Comparison of ENCODE assay signal across 8 cellular contexts in the genomic region with DNA sequence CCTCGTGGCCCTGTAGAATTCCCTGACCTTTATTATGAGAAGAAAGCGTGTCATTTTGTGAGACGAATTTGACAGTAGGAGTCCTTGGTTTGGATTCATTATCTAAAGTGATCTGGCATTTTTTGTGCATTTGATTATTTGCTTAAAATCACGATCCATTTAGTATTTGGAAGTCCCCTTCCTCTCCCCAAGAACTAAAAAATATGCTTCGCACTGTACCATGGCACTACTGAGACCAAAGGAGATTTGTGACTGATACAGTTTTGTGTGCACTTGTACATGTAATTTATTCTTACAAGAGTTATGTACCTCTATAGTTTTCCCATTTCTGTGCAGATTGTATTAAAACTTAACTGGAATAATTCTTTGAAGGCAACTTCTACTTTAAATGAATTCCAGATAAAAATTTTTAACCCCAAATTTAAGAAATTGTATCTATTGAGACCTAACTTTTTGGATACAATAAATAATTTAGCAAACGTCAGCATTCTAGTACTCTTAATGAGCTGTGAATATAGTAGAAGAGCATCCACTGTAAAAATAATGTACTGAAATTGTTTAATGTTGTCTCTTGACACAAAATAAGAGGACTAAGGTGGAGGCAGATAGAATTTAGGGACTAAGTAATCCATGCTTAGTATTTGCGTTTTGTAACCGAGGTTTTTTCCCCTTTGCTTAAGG. TPM values are rescaled to one million over a fixed set of nuclear protein-coding genes. Genes with fewer than 3 reads are reported as not detected.
DNase-seq lines count a peak whose midpoint lies in the region; ATAC-seq, FAIRE-seq and TF ChIP-seq lines count a peak whose summit lies in the region.

No MANE protein-coding gene starts in this region.

- H3K4me1 Mint-ChIP-seq in activated CD4-positive, alpha-beta T cell treated with anti-CD3 and anti-CD28 coated beads for 36 hours: peaks cover 52% of the 10 kb centered on the region
- H3K4me1 Mint-ChIP-seq in activated T-helper 1 cell treated with anti-CD3 and anti-CD28 coated beads, Interleukin-12 subunit alpha, Interleukin-12 subunit beta, Interleukin-2, Interleukin-4 antibody, amounts not matched to agents 30 ng/mL and 10 ng/mL and 1 ng/mL, durations not matched to agents 14 hours and 24 hours and 36 hours (ENCODE audit: low read depth): peaks cover 62% of the 10 kb centered on the region

- H3K9me1 ChIP-seq in keratinocyte (ENCODE audit: control insufficient read depth, extremely low read depth, insufficient read depth, low read length): no peaks in the 10 kb centered on the region

- no peaks in the 10 kb centered on the region for H3K9me3 Mint-ChIP-seq in activated CD4-positive, alpha-beta T cell treated with anti-CD3 and anti-CD28 coated beads for 36 hours (ENCODE audit: low read depth)
- no peaks in the 10 kb centered on the region for H3K9me3 Mint-ChIP-seq in activated T-helper 1 cell treated with anti-CD3 and anti-CD28 coated beads, Interleukin-12 subunit alpha, Interleukin-12 subunit beta, Interleukin-2, Interleukin-4 antibody, amounts not matched to agents 30 ng/mL and 10 ng/mL and 1 ng/mL, durations not matched to agents 14 hours and 24 hours and 36 hours

- no peak overlapping the region for H2AFZ ChIP-seq in keratinocyte (ENCODE audit: control insufficient read depth, low read length)

- CTCF ChIA-PET in activated CD4-positive, alpha-beta T cell treated with anti-CD3 and anti-CD28 coated beads for 36 hours (lab: Charles Lee): interaction anchor here (1.4 to 3.4 kb wide), 2 partner anchors 11 to 21 kb away, joined by 4 to 14 read pairs; no protein-coding TSS in a partner anchor

- H3K27me3 ChIP-seq in keratinocyte (ENCODE audit: control insufficient read depth, extremely low read depth, insufficient read depth, low read length): no peaks in the 10 kb centered on the region
- no peaks in the 10 kb centered on the region for H3K27me3 ChIP-seq in testis

- H3K4me3 ChIP-seq in keratinocyte (ENCODE audit: control insufficient read depth in 2 of 3, extremely low read depth in 1 of 3, insufficient read depth in 2 of 3, low read depth in 1 of 3, low read length in 3 of 3): peak overlapping the region; percentile 70 to 90 (median 74)
- peak overlapping the region; percentile 95 to 97 for H3K4me3 ChIP-seq in testis

- peaks cover 7% of the 10 kb centered on the region for H3K36me3 Mint-ChIP-seq in activated CD4-positive, alpha-beta T cell treated with anti-CD3 and anti-CD28 coated beads for 36 hours (ENCODE audit: low read depth)
- peaks cover 12% of the 10 kb centered on the region for H3K36me3 Mint-ChIP-seq in activated T-helper 1 cell treated with anti-CD3 and anti-CD28 coated beads, Interleukin-12 subunit alpha, Interleukin-12 subunit beta, Interleukin-2, Interleukin-4 antibody, amounts not matched to agents 30 ng/mL and 10 ng/mL and 1 ng/mL, durations not matched to agents 14 hours and 24 hours and 36 hours (ENCODE audit: low read depth)

- H3K4me1 ChIP-seq in keratinocyte (ENCODE audit: control insufficient read depth, extremely low read depth, insufficient read depth, low read length) (peaks cover 25% of the 10 kb centered on the region), testis (no peaks in the 10 kb centered on the region)

- H3K9ac ChIP-seq in keratinocyte (ENCODE audit: control insufficient read depth, extremely low read depth, insufficient read depth, low read length): peak overlapping the region; percentile 76

- dilution Hi-C loops in keratinocyte (cut with MboI; ENCODE audit: extremely low pct_ligation_motif_present, low sequenced_read_pairs): no loop called here

- ATAC-seq in activated CD4-positive, alpha-beta T cell treated with anti-CD3 and anti-CD28 coated beads for 36 hours: no peak
- ATAC-seq in HG03108 (IDR thresholded peaks at IDR 0.05; ENCODE audit: unreplicated experiment): no peak

- POLR2A ChIA-PET in activated CD4-positive, alpha-beta T cell treated with anti-CD3 and anti-CD28 coated beads for 36 hours (lab: Charles Lee): no interaction called here

- H3K36me3 ChIP-seq in keratinocyte (ENCODE audit: control insufficient read depth in 2 of 2, extremely low read depth in 1 of 2, insufficient read depth in 2 of 2, low read length in 2 of 2) (no peaks in the 10 kb centered on the region), testis (ENCODE audit: low read depth, missing control alignments) (no peaks in the 10 kb centered on the region)

- H3K4me3 Mint-ChIP-seq in activated CD4-positive, alpha-beta T cell treated with anti-CD3 and anti-CD28 coated beads for 36 hours: peak overlapping the region; percentile 76
- H3K4me3 Mint-ChIP-seq in activated T-helper 1 cell treated with anti-CD3 and anti-CD28 coated beads, Interleukin-12 subunit alpha, Interleukin-12 subunit beta, Interleukin-2, Interleukin-4 antibody, amounts not matched to agents 30 ng/mL and 10 ng/mL and 1 ng/mL, durations not matched to agents 14 hours and 24 hours and 36 hours: peak overlapping the region; percentile 91

- peaks cover 63% of the 10 kb centered on the region for H3K79me2 ChIP-seq in keratinocyte (ENCODE audit: control insufficient read depth, insufficient read depth, low read length)

- intact Hi-C loops in activated CD4-positive, alpha-beta T cell treated with anti-CD3 and anti-CD28 coated beads for 36 hours (cut with DNase I, micrococcal nuclease): loop anchor here (1.0 to 10.0 kb wide), 6 partner anchors 12 to 1283 kb away; partner anchors contain the start of genes GPBP1 (in 1 of the 2) and PLPP1 (in 1 of the 2)
- intact Hi-C loops in activated T-helper 1 cell treated with anti-CD3 and anti-CD28 coated beads, Interleukin-12 subunit alpha, Interleukin-12 subunit beta, Interleukin-2, Interleukin-4 antibody, amounts not matched to agents 30 ng/mL and 10 ng/mL and 1 ng/mL, durations not matched to agents 14 hours and 24 hours and 36 hours (cut with micrococcal nuclease): loop anchor here (1.0 to 5.0 kb wide), 10 partner anchors 35 to 1280 kb away; partner anchors contain the start of genes IL6ST and MIER3
- intact Hi-C loops in testis (cut with DNase I; ENCODE audit: low total_unique reads): no loop called here

- H3K27me3 Mint-ChIP-seq in activated CD4-positive, alpha-beta T cell treated with anti-CD3 and anti-CD28 coated beads for 36 hours: no peaks in the 10 kb centered on the region
- no peaks in the 10 kb centered on the region for H3K27me3 Mint-ChIP-seq in activated T-helper 1 cell treated with anti-CD3 and anti-CD28 coated beads, Interleukin-12 subunit alpha, Interleukin-12 subunit beta, Interleukin-2, Interleukin-4 antibody, amounts not matched to agents 30 ng/mL and 10 ng/mL and 1 ng/mL, durations not matched to agents 14 hours and 24 hours and 36 hours (ENCODE audit: insufficient read depth)

- H3K27ac ChIP-seq in keratinocyte (ENCODE audit: control insufficient read depth, insufficient read depth, low read length): peak overlapping the region; percentile 41
- H3K27ac ChIP-seq in testis: peak overlapping the region; percentile 95 to 97

- H3K4me2 ChIP-seq in keratinocyte (ENCODE audit: control insufficient read depth, extremely low read depth, insufficient read depth, low read depth, low read length): peak overlapping the region; percentile 87

- DNase-seq in activated CD4-positive, alpha-beta T cell treated with anti-CD3 and anti-CD28 coated beads for 36 hours: no peak
- DNase-seq in activated CD4-positive, alpha-beta T cell treated with anti-CD3 and anti-CD28 coated beads, Interleukin-2, amount 50 U/mL, for 1 hour: no peak
- DNase-seq in activated T-helper 1 cell treated with anti-CD3 and anti-CD28 coated beads, Interleukin-12 subunit alpha, Interleukin-12 subunit beta, Interleukin-2, Interleukin-4 antibody, amounts not matched to agents 30 ng/mL and 10 ng/mL and 1 ng/mL, durations not matched to agents 14 hours and 24 hours and 36 hours (ENCODE audit: low spot score): no peak
- DNase-seq in keratinocyte (ENCODE audit: low read depth, low spot score) (no peak), testis (no peak), NCI-H2029 treated with DMSO at 0.1 percent for 48 hours (lab: John Stamatoyannopoulos, UW) (no peak)
- no peak for DNase-seq in effector CD8-positive, alpha-beta T cell (lab: John Stamatoyannopoulos, UW)

- no peak for TF ChIP-seq POLR2A in testis (IDR thresholded peaks at IDR 0.05)

- no peaks in the 10 kb centered on the region for H4K20me1 ChIP-seq in keratinocyte (ENCODE audit: control insufficient read depth, extremely low read depth, insufficient read depth, low read length)

- FAIRE-seq in keratinocyte (lab: Jason Lieb, UNC): no peak

- peak overlapping the region; percentile 88 for H3K27ac Mint-ChIP-seq in activated CD4-positive, alpha-beta T cell treated with anti-CD3 and anti-CD28 coated beads for 36 hours
- H3K27ac Mint-ChIP-seq in activated T-helper 1 cell treated with anti-CD3 and anti-CD28 coated beads, Interleukin-12 subunit alpha, Interleukin-12 subunit beta, Interleukin-2, Interleukin-4 antibody, amounts not matched to agents 30 ng/mL and 10 ng/mL and 1 ng/mL, durations not matched to agents 14 hours and 24 hours and 36 hours: peak overlapping the region; percentile 93

- TF ChIP-seq CTCF in keratinocyte (optimal IDR thresholded peaks at IDR 0.05 in 1 of 3, IDR thresholded peaks at IDR 0.05 in 1 of 3, conservative IDR thresholded peaks at IDR 0.05 in 1 of 3; ENCODE audit: extremely low read depth in 1 of 3, insufficient read depth in 2 of 3, low read length in 3 of 3): no peak
- no peak for TF ChIP-seq CTCF in testis (IDR thresholded peaks at IDR 0.05)

- 27 to 28% methylated on average over 8 of the region's 8 CpGs for WGBS in testis, 2 donors

- H3K9me3 ChIP-seq in keratinocyte (ENCODE audit: control insufficient read depth, low read depth, low read length): no peaks in the 10 kb centered on the region
- no peaks in the 10 kb centered on the region for H3K9me3 ChIP-seq in testis

RNA-seq across cellular contexts. Expression of gene MAP3K1, which starts 2.1 kb away (rescaled TPM):
- total RNA-seq in activated CD4-positive, alpha-beta T cell treated with anti-CD3 and anti-CD28 coated beads for 36 hours: 10 to 100 TPM; 22.3 to 22.9 TPM
- 23.6 and 25.3 TPM in 2 replicates for total RNA-seq in activated T-helper 1 cell treated with anti-CD3 and anti-CD28 coated beads, Interleukin-12 subunit alpha, Interleukin-12 subunit beta, Interleukin-2, Interleukin-4 antibody, amounts not matched to agents 30 ng/mL and 10 ng/mL and 1 ng/mL, durations not matched to agents 14 hours and 24 hours and 36 hours
- 5.4 to 8.0 TPM (median 6.7 TPM) in 3 replicates for polyA plus RNA-seq in keratinocyte
- polyA plus RNA-seq in keratinocyte (2011; ENCODE audit: low read depth): 2.0 TPM
- polyA plus RNA-seq in keratinocyte (2011; cell fraction: cytosol; rRNA removed): 2.1 and 4.4 TPM in 2 replicates
- 7.9 and 10.1 TPM in 2 replicates for polyA plus RNA-seq in keratinocyte (2011; cell fraction: nucleus; rRNA removed)
- polyA plus RNA-seq in keratinocyte (2012; ENCODE audit: low replicate concordance): 3.6 and 4.7 TPM in 2 replicates
- 4.1 to 19.8 TPM (median 14.6 TPM) in 3 replicates for polyA minus RNA-seq in keratinocyte
- polyA minus RNA-seq in keratinocyte (2011; cell fraction: cytosol; rRNA and poly(A)+ RNA removed): 8.8 TPM
- 12.2 and 19.7 TPM in 2 replicates for polyA minus RNA-seq in keratinocyte (2011; cell fraction: nucleus; rRNA and poly(A)+ RNA removed)
- 10 to 100 TPM; 42.5 to 52.0 TPM for total RNA-seq in testis
- polyA plus RNA-seq in testis (ENCODE audit: insufficient read depth, low read depth, low replicate concordance): 20.4 TPM
